12 cellular contexts compared by ENCODE assay signal in the genomic region with DNA sequence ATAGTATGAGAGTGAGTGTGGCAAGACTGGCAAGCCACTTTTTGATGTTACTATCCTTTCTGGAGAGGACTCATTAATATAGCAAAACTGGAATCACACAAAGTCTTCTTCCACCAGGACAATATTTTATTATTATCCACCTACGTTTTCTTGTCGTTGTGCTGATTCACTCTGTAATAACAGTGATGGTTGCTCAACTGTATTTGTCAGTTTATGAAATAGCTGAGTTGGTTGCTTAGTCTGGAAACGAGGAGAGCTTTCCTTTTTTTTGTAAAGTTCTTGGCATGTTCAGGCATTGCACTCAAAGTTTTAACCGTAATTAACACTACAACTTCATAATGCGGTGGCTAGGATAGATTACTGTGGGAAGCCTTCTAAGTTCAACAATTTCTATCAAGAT.
DNase-seq lines count a peak whose midpoint lies in the region; ATAC-seq and TF ChIP-seq lines count a peak whose summit lies in the region.
"Had no signal": no experiment of that assay in that cellular context is flagged by ENCODE, and none has a peak within 500 bp of the region (broad histone marks: within the 10 kb centered on the region; RNA-seq: fewer than 3 reads in every experiment).

No MANE protein-coding gene starts in this region.

- H3K27ac ChIP-seq in RWPE2 (ENCODE audit: poor library complexity, severe bottlenecking) (peak overlapping the region; percentile 43), smooth muscle cell (ENCODE audit: low read depth) (peak overlapping the region; percentile 87)
- H3K27ac ChIP-seq: suprapubic skin had no signal

- H3K27me3 ChIP-seq in RWPE2 (ENCODE audit: insufficient read depth, poor library complexity, severe bottlenecking) (no peaks in the 10 kb centered on the region), smooth muscle cell (ENCODE audit: low read depth) (no peaks in the 10 kb centered on the region)
- H3K27me3 ChIP-seq: suprapubic skin had no signal

- H2AFZ ChIP-seq in smooth muscle cell (ENCODE audit: low read depth) = peak overlapping the region; percentile 87

- peaks cover 4% of the 10 kb centered on the region for H3K4me1 ChIP-seq in RWPE2 (ENCODE audit: insufficient read depth, poor library complexity, severe bottlenecking)
- H3K4me1 ChIP-seq in smooth muscle cell (ENCODE audit: low read depth) = peaks cover 2% of the 10 kb centered on the region

- DNase-seq in H4 (ENCODE audit: low spot score) = peak; percentile 34
- no peak for DNase-seq in RWPE2 (ENCODE audit: low spot score)
- DNase-seq in fibroblast of mammary gland (ENCODE audit: low read depth) = peak; percentile 87
- DNase-seq in smooth muscle cell (lab: John Stamatoyannopoulos, UW; ENCODE audit: unreplicated experiment) = no peak
- DNase-seq in G401 (ENCODE audit: low spot score) = no peak
- no peak for DNase-seq in NCI-H510A (lab: John Stamatoyannopoulos, UW)
- no peak for DNase-seq in NCI-H2029 (lab: John Stamatoyannopoulos, UW)
- DNase-seq: activated CD4-positive, alpha-beta T cell treated with anti-CD3 and anti-CD28 coated beads, Interleukin-2, amount 10 ng/mL, durations not matched to agents 24 days and 14 days; activated effector memory CD4-positive, alpha-beta T cell treated with anti-CD3 and anti-CD28 coated beads, Interleukin-2, amount 50 U/mL, for 16 hours; Kasumi-1; right cardiac atrium had no signal

- in situ Hi-C loops in G401 (cut with HindIII; ENCODE audit: low sequenced_read_pairs) = no loop called here

- WGBS in smooth muscle cell (ENCODE audit: low lambda C conversion rate) = 17% methylated on average over 5 of the region's 5 CpGs

- no peaks in the 10 kb centered on the region for H3K79me2 ChIP-seq in smooth muscle cell (ENCODE audit: low read depth)

- no peaks in the 10 kb centered on the region for H4K20me1 ChIP-seq in smooth muscle cell (ENCODE audit: low read depth)

- TF ChIP-seq CTCF in RWPE2 (IDR thresholded peaks at IDR 0.05; ENCODE audit: poor library complexity, severe bottlenecking) (no peak), fibroblast of mammary gland (conservative IDR thresholded peaks at IDR 0.05; ENCODE audit: control insufficient read depth, insufficient read depth, low read depth, low read length) (no peak), smooth muscle cell (IDR thresholded peaks at IDR 0.05; ENCODE audit: borderline replicate concordance, insufficient read depth, poor library complexity, severe bottlenecking) (no peak)

- peak overlapping the region; percentile 51 for H3K9ac ChIP-seq in smooth muscle cell (ENCODE audit: low read depth)

- peak overlapping the region; percentile 71 for H3K4me2 ChIP-seq in smooth muscle cell

- peak; percentile 86 for ATAC-seq in RWPE2 (ENCODE audit: low read depth)

- no peak overlapping the region for H3K4me3 ChIP-seq in RWPE2 (ENCODE audit: severe bottlenecking)
- no peak overlapping the region for H3K4me3 ChIP-seq in fibroblast of mammary gland (ENCODE audit: control insufficient read depth, low read depth, low read length)
- no peak overlapping the region for H3K4me3 ChIP-seq in smooth muscle cell
- H3K4me3 ChIP-seq: suprapubic skin had no signal

- H3K9me3 ChIP-seq in RWPE2 (ENCODE audit: severe bottlenecking) (no peaks in the 10 kb centered on the region), smooth muscle cell (replicated peaks; ENCODE audit: low read depth) (no peaks in the 10 kb centered on the region)
- H3K9me3 ChIP-seq: suprapubic skin had no signal

- no peaks in the 10 kb centered on the region for H3F3A ChIP-seq in smooth muscle cell (ENCODE audit: low read depth)

- no peaks in the 10 kb centered on the region for H3K36me3 ChIP-seq in RWPE2 (ENCODE audit: low read depth)
- H3K36me3 ChIP-seq in smooth muscle cell (ENCODE audit: low read depth) = no peaks in the 10 kb centered on the region
- H3K36me3 ChIP-seq: suprapubic skin had no signal

Comparison
In these comparisons a context has a peak if more than half of its experiments do, and no peak if none do; other contexts are left out.
1. DNase-seq: peak in H4 (single experiment) and fibroblast of mammary gland (single experiment); none in RWPE2 (single experiment), smooth muscle cell (single experiment), G401 (single experiment), NCI-H510A (single experiment) and NCI-H2029 (single experiment).